11 cellular contexts compared by ENCODE assay signal in genomic region chr7:102122026-102122425, GRCh38.
A peak's percentile ranks its signal among the peaks of the same experiment; 100 is the strongest.
DNase-seq lines count a peak whose midpoint lies in the region; ATAC-seq and TF ChIP-seq lines count a peak whose summit lies in the region.
"Had no signal": no experiment of that assay in that cellular context is flagged by ENCODE, and none has a peak within 500 bp of the region (broad histone marks: within the 10 kb centered on the region; RNA-seq: fewer than 3 reads in every experiment).

No MANE protein-coding gene starts in this region.

- no peak for ATAC-seq in GM21786 (IDR thresholded peaks at IDR 0.05; ENCODE audit: unreplicated experiment)
- ATAC-seq: activated CD4-positive, CD25-positive, alpha-beta regulatory T cell treated with anti-CD3 and anti-CD28 coated beads, Interleukin-2, amount 50 U/mL, for 24 hours had no signal

- no peaks in the 10 kb centered on the region for H3K79me2 ChIP-seq in mammary epithelial cell (ENCODE audit: insufficient read depth, low read length)

- H3K36me3 Mint-ChIP-seq in neural crest cell (ENCODE audit: low read depth) = peaks cover 7% of the 10 kb centered on the region
- no peaks in the 10 kb centered on the region for H3K36me3 Mint-ChIP-seq in T-helper 2 cell treated with Interferon-gamma antibody and Interleukin-4, amounts not matched to agents 5 μg/mL and 100 μg/mL, for 36 hours (ENCODE audit: low read depth)

- intact Hi-C loops in mammary epithelial cell (cut with micrococcal nuclease) = no loop called here

- CTCF ChIA-PET in mammary epithelial cell (lab: Charles Lee; ENCODE audit: low non-redundant PET) = no interaction called here

- H3K36me3 ChIP-seq in mammary epithelial cell (ENCODE audit: insufficient read depth, low read length) = no peaks in the 10 kb centered on the region
- H3K36me3 ChIP-seq: vagina had no signal

- peak overlapping the region; percentile 7 for H2AFZ ChIP-seq in mammary epithelial cell (ENCODE audit: low read depth, low read length)

- H3K4me1 ChIP-seq in mammary epithelial cell (ENCODE audit: insufficient read depth, low read length) = peaks cover 10% of the 10 kb centered on the region

- no peak overlapping the region for H3K4me3 ChIP-seq in mammary epithelial cell (replicated peaks in 1 of 3; ENCODE audit: insufficient read depth in 1 of 3, low read depth in 2 of 3, low read length in 3 of 3)
- H3K4me3 ChIP-seq: lung, vagina had no signal

- peaks cover 58% of the 10 kb centered on the region for H3K4me1 Mint-ChIP-seq in neural crest cell
- H3K4me1 Mint-ChIP-seq in T-helper 2 cell treated with Interferon-gamma antibody and Interleukin-4, amounts not matched to agents 5 μg/mL and 100 μg/mL, for 36 hours (ENCODE audit: low read depth) = peaks cover 12% of the 10 kb centered on the region

- H3K27ac Mint-ChIP-seq in neural crest cell (ENCODE audit: unreplicated experiment) = peak overlapping the region; percentile 35
- H3K27ac Mint-ChIP-seq in T-helper 2 cell treated with Interferon-gamma antibody and Interleukin-4, amounts not matched to agents 5 μg/mL and 100 μg/mL, for 36 hours = no peak overlapping the region

- H3K27me3 Mint-ChIP-seq in neural crest cell (ENCODE audit: low read depth) = no peaks in the 10 kb centered on the region
- no peaks in the 10 kb centered on the region for H3K27me3 Mint-ChIP-seq in T-helper 2 cell treated with Interferon-gamma antibody and Interleukin-4, amounts not matched to agents 5 μg/mL and 100 μg/mL, for 36 hours (ENCODE audit: low read depth)

- TF ChIP-seq CTCF in GM13976 (IDR thresholded peaks at IDR 0.05; ENCODE audit: borderline replicate concordance, control extremely low read depth, extremely low read depth, insufficient read depth, missing control alignments) (no peak), mammary epithelial cell (conservative IDR thresholded peaks at IDR 0.05 in 1 of 2, IDR thresholded peaks at IDR 0.05 in 1 of 2; ENCODE audit: extremely low read depth in 1 of 2, insufficient read depth in 1 of 2, low read depth in 1 of 2, low read length in 2 of 2) (no peak), neural crest cell (conservative IDR thresholded peaks at IDR 0.05) (no peak)

- DNase-seq in GM13976 (ENCODE audit: low spot score) = peak; percentile 64
- peak; percentile 18 for DNase-seq in NCI-H226
- DNase-seq in mammary epithelial cell = no peak
- no peak for DNase-seq in neural crest cell (ENCODE audit: low read depth, low spot score)
- no peak for DNase-seq in KG1 (lab: John Stamatoyannopoulos, UW)
- DNase-seq in ecto neural progenitor cell (ENCODE audit: low spot score) = no peak
- no peak for DNase-seq in T-helper 2 cell treated with Interferon-gamma antibody and Interleukin-4, amounts not matched to agents 5 μg/mL and 100 μg/mL, for 36 hours (ENCODE audit: low spot score)

- no peak overlapping the region for H3K4me3 Mint-ChIP-seq in neural crest cell
- no peak overlapping the region for H3K4me3 Mint-ChIP-seq in T-helper 2 cell treated with Interferon-gamma antibody and Interleukin-4, amounts not matched to agents 5 μg/mL and 100 μg/mL, for 36 hours

- no peak overlapping the region for H3K4me2 ChIP-seq in mammary epithelial cell (ENCODE audit: insufficient read depth, low read depth, low read length)

- no peak overlapping the region for H3K9ac ChIP-seq in mammary epithelial cell (ENCODE audit: insufficient read depth, low read length)

- in situ Hi-C loops in GM13976 (cut with MboI; ENCODE audit: low sequenced_read_pairs, unreplicated experiment) (no loop called here), mammary epithelial cell (cut with MboI; ENCODE audit: low sequenced_read_pairs in 2 of 2) (no loop called here)

- no peak overlapping the region for H3K27ac ChIP-seq in mammary epithelial cell (ENCODE audit: insufficient read depth, low read depth, low read length)
- H3K27ac ChIP-seq: vagina had no signal

- H3K27me3 ChIP-seq in mammary epithelial cell (ENCODE audit: insufficient read depth, low read length) = no peaks in the 10 kb centered on the region
- H3K27me3 ChIP-seq: vagina had no signal

- 67% methylated on average over 3 of the region's 3 CpGs for WGBS in mammary epithelial cell (ENCODE audit: low coverage, missing lambda C conversion rate)

- H4K20me1 ChIP-seq in mammary epithelial cell (ENCODE audit: insufficient read depth, low read length) = no peaks in the 10 kb centered on the region

- dilution Hi-C loops in mammary epithelial cell (cut with HindIII; ENCODE audit: low sequenced_read_pairs) = no loop called here

- no peaks in the 10 kb centered on the region for H3K9me3 Mint-ChIP-seq in neural crest cell
- no peaks in the 10 kb centered on the region for H3K9me3 Mint-ChIP-seq in T-helper 2 cell treated with Interferon-gamma antibody and Interleukin-4, amounts not matched to agents 5 μg/mL and 100 μg/mL, for 36 hours

- no TSS peak for BruUV-seq in mammary epithelial cell (replicated peaks; lab: Mats Ljungman, UMichigan)

- H3K9me3 ChIP-seq in mammary epithelial cell (replicated peaks; ENCODE audit: insufficient read depth, low read length) = no peaks in the 10 kb centered on the region
- H3K9me3 ChIP-seq: vagina had no signal

Comparison
In these comparisons a context has a peak if more than half of its experiments do, and no peak if none do; other contexts are left out.
1. DNase-seq: peak in GM13976 (single experiment) and NCI-H226 (single experiment); none in mammary epithelial cell (single experiment), neural crest cell (single experiment), KG1 (single experiment), ecto neural progenitor cell (single experiment) and T-helper 2 cell treated with Interferon-gamma antibody and Interleukin-4, amounts not matched to agents 5 μg/mL and 100 μg/mL, for 36 hours (single experiment).